ENCODE assay signal across 8 cellular contexts in genomic region chr4:102868782-102869568, GRCh38. TPM values are rescaled to one million over a fixed set of nuclear protein-coding genes. Genes with fewer than 3 reads are reported as not detected.
A peak's percentile ranks its signal among the peaks of the same experiment; 100 is the strongest.
DNase-seq lines count a peak whose midpoint lies in the region; ATAC-seq and TF ChIP-seq lines count a peak whose summit lies in the region.

CISD2 (plus strand) TSS chr4:102868992; CDS start chr4:102869085, 93 bp downstream.

- H3K36me3 Mint-ChIP-seq in mesothelial cell of epicardium, result peaks cover 10% of the 10 kb centered on the region

- peak within 1 kb of the TSS; percentile 100 for H3K27ac Mint-ChIP-seq in mesothelial cell of epicardium

- peaks cover 38% of the 10 kb centered on the region for H3K36me3 ChIP-seq in OCI-LY1 (ENCODE audit: insufficient read depth, low read length)

- peak within 1 kb of the TSS; percentile 88 for H3K4me2 ChIP-seq in OCI-LY1 (ENCODE audit: low read length)

- H3K4me1 ChIP-seq in OCI-LY1 (ENCODE audit: insufficient read depth, low read length, severe bottlenecking), result peaks cover 40% of the 10 kb centered on the region

- no peaks in the 10 kb centered on the region; the same call in 1 of the 2 replicates for H3F3A ChIP-seq in OCI-LY1 (ENCODE audit: insufficient read depth, low read length)

- H3K9me2 ChIP-seq in OCI-LY1 (ENCODE audit: low read depth, low read length), result no peaks in the 10 kb centered on the region

- H3K27me3 Mint-ChIP-seq in mesothelial cell of epicardium (ENCODE audit: low read depth), result no peaks in the 10 kb centered on the region

- no peaks in the 10 kb centered on the region for H3K9me3 Mint-ChIP-seq in mesothelial cell of epicardium

- peaks cover 44% of the 10 kb centered on the region for H3K4me1 Mint-ChIP-seq in mesothelial cell of epicardium

- H2AFZ ChIP-seq in OCI-LY1 (ENCODE audit: low read length), result no peak within 1 kb of the TSS

- in situ Hi-C loops in endometrial microvascular endothelial cells (cut with HindIII; ENCODE audit: inconsistent ontology term, low pct_unique_long_range_greater_than_20kb, low sequenced_read_pairs), result no loop called here

- peak; percentile 88 for ATAC-seq in GM21526 (IDR thresholded peaks at IDR 0.05; ENCODE audit: low FRiP score, unreplicated experiment)

- DNase-seq in DMS 273 (lab: John Stamatoyannopoulos, UW; ENCODE audit: unreplicated experiment), result peak; percentile 94
- DNase-seq in HuH-7 (ENCODE audit: low spot score), result peak; percentile 57
- DNase-seq in activated CD8-positive, alpha-beta memory T cell treated with anti-CD3 and anti-CD28 coated beads, Interleukin-2, amount 50 U/mL, for 4 hours, result peak; percentile 90
- DNase-seq in mesothelial cell of epicardium (ENCODE audit: low spot score in 2 of 2, unreplicated experiment in 2 of 2), result peak; percentile 84 to 94
- peak; percentile 82 to 83 for DNase-seq in stimulated activated CD8-positive, alpha-beta memory T cell treated with anti-CD3 and anti-CD28 coated beads, Interleukin-15, amount 100 ng/mL, for 4 hours (ENCODE audit: low read depth in 2 of 2)

- H3K4me3 ChIP-seq in OCI-LY1 (ENCODE audit: low read depth, low read length, poor library complexity, severe bottlenecking), result peak within 1 kb of the TSS; percentile 70

- no peaks in the 10 kb centered on the region for H4K20me1 ChIP-seq in OCI-LY1 (ENCODE audit: insufficient read depth, low read length)

- TF ChIP-seq CTCF in OCI-LY1 (IDR thresholded peaks at IDR 0.05; ENCODE audit: low read length), result no peak
- no peak for TF ChIP-seq CTCF in mesothelial cell of epicardium (IDR thresholded peaks at IDR 0.05; ENCODE audit: unreplicated experiment)

- peak within 1 kb of the TSS; percentile 95 for H3K4me3 Mint-ChIP-seq in mesothelial cell of epicardium

- no peaks in the 10 kb centered on the region for H3K27me3 ChIP-seq in OCI-LY1 (ENCODE audit: insufficient read depth, low read length)

- H3K9ac ChIP-seq in OCI-LY1 (ENCODE audit: low read length), result peak within 1 kb of the TSS; percentile 77

- peaks cover 71% of the 10 kb centered on the region for H3K79me2 ChIP-seq in OCI-LY1 (ENCODE audit: insufficient read depth, low read length)

- H3K9me3 ChIP-seq in OCI-LY1 (ENCODE audit: low read length), result no peaks in the 10 kb centered on the region

- H3K27ac ChIP-seq in OCI-LY1 (ENCODE audit: low read depth, low read length, poor library complexity, severe bottlenecking), result peak within 1 kb of the TSS; percentile 99

RNA-seq across cellular contexts. Expression of gene CISD2, which starts in this region (rescaled TPM):
- total RNA-seq in endometrial microvascular endothelial cells (ENCODE audit: inconsistent ontology term), result 13.2 TPM
- total RNA-seq in mesothelial cell of epicardium, result 21.3 to 22.2 TPM (median 21.4 TPM) in 3 replicates

Comparison
In these comparisons a context has a peak if more than half of its experiments do, and no peak if none do; other contexts are left out.
1. Peak in every context shown above with its lines: DNase-seq, ATAC-seq, H3K4me3 ChIP-seq and H3K27ac ChIP-seq.